In the genomic region with DNA sequence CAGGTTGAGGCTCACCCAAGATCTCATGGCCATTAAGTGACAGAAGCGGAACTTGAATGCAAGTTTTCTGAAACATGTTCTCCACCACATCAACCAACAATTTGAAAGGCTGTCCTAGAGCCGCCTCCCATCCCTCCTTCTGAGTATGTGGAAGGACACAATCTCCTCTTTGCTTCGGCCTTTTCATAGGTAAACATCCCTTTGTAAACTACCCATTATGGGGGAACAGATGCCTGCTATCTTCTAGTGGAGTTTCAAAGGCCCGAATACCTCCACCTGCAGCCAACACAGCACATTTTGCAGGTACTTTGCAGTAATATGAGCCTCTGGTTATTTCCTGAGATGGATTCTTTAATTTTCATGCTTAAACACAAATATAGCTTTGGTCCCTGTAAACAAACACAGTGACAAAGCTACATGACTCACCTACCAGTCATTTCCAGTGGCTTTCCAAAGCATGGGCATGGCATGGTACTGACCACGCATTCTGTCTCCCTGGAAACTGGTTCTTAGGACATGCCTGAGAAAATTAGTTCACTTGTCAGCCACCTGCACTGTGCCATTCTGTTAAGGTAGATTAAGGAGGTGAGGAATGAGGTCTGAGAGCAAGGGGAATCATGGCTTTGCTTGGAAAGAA, we compare ENCODE assay signal across 10 cellular contexts.
DNase-seq lines count a peak whose midpoint lies in the region; ATAC-seq, FAIRE-seq and TF ChIP-seq lines count a peak whose summit lies in the region.
"Had no signal": no experiment of that assay in that cellular context is flagged by ENCODE, and none has a peak within 500 bp of the region (broad histone marks: within the 10 kb centered on the region; RNA-seq: fewer than 3 reads in every experiment).

No MANE protein-coding gene starts in this region.

- no peaks in the 10 kb centered on the region for H3K9me3 Mint-ChIP-seq in activated CD4-positive, alpha-beta memory T cell treated with anti-CD3 and anti-CD28 coated beads, Interleukin-2, amount 10 ng/mL, durations not matched to agents 7 days and 5 days
- H3K9me3 Mint-ChIP-seq in T-helper 2 cell treated with Interferon-gamma antibody and Interleukin-4, amounts not matched to agents 5 μg/mL and 100 μg/mL, for 36 hours, result no peaks in the 10 kb centered on the region
- H3K9me3 Mint-ChIP-seq: CD4-positive, CD25-positive, alpha-beta regulatory T cell had no signal

- POLR2A ChIA-PET in A549 (lab: Yijun Ruan, JAX), result interaction anchor here (1.1 kb wide), 1 partner anchor 81 kb away, joined by 5 read pairs; no protein-coding TSS in a partner anchor
- POLR2A ChIA-PET in activated CD4-positive, alpha-beta memory T cell treated with anti-CD3 and anti-CD28 coated beads, Interleukin-2, amount 10 ng/mL, durations not matched to agents 7 days and 5 days (lab: Charles Lee), result no interaction called here

- TF ChIP-seq CTCF in A549 (IDR thresholded peaks at IDR 0.05) (no peak), foreskin keratinocyte (conservative IDR thresholded peaks at IDR 0.05) (no peak)

- DNase-seq in A549 (ENCODE audit: low read depth in 1 of 2, low spot score in 1 of 2) (peak; percentile 71 to 90), HK-2 (ENCODE audit: unreplicated experiment) (peak; percentile 8), SJSA1 (ENCODE audit: low read depth in 1 of 2, low spot score in 2 of 2) (peak; percentile 77 to 82), foreskin keratinocyte (peak; percentile 53 to 72), caudate nucleus (lab: John Stamatoyannopoulos, UW) (no peak), HuH-7 (ENCODE audit: low spot score) (no peak)
- DNase-seq in activated CD4-positive, alpha-beta memory T cell treated with anti-CD3 and anti-CD28 coated beads, Interleukin-2, amount 10 ng/mL, durations not matched to agents 7 days and 5 days, result no peak
- no peak for DNase-seq in T-helper 2 cell treated with Interferon-gamma antibody and Interleukin-4, amounts not matched to agents 5 μg/mL and 100 μg/mL, for 36 hours (ENCODE audit: low spot score)
- DNase-seq: CD4-positive, CD25-positive, alpha-beta regulatory T cell; erythroblast had no signal

- H3K9me3 ChIP-seq in A549 (no peaks in the 10 kb centered on the region), SJSA1 (replicated peaks) (no peaks in the 10 kb centered on the region)

- peaks cover 14% of the 10 kb centered on the region for H3K27me3 Mint-ChIP-seq in activated CD4-positive, alpha-beta memory T cell treated with anti-CD3 and anti-CD28 coated beads, Interleukin-2, amount 10 ng/mL, durations not matched to agents 7 days and 5 days
- peaks cover 20% of the 10 kb centered on the region for H3K27me3 Mint-ChIP-seq in T-helper 2 cell treated with Interferon-gamma antibody and Interleukin-4, amounts not matched to agents 5 μg/mL and 100 μg/mL, for 36 hours (ENCODE audit: low read depth)

- no peak overlapping the region for H3K27ac Mint-ChIP-seq in activated CD4-positive, alpha-beta memory T cell treated with anti-CD3 and anti-CD28 coated beads, Interleukin-2, amount 10 ng/mL, durations not matched to agents 7 days and 5 days
- no peak overlapping the region for H3K27ac Mint-ChIP-seq in T-helper 2 cell treated with Interferon-gamma antibody and Interleukin-4, amounts not matched to agents 5 μg/mL and 100 μg/mL, for 36 hours
- H3K27ac Mint-ChIP-seq: CD4-positive, CD25-positive, alpha-beta regulatory T cell had no signal

- 0 out of 5 replicates have a peak, but pooled peaks of 1 of the 2 experiments have one; percentile 14 for TF ChIP-seq RAD21 in A549 (conservative IDR thresholded peaks at IDR 0.05 in 1 of 2, IDR thresholded peaks at IDR 0.05 in 1 of 2)

- TF ChIP-seq EP300 in A549 (IDR thresholded peaks at IDR 0.05), result peak; percentile 26 to 32; a peak in 1 of 5 replicates

- H3K27me3 ChIP-seq in SJSA1 (replicated peaks) (no peaks in the 10 kb centered on the region), foreskin keratinocyte (no peaks in the 10 kb centered on the region)

- no peak overlapping the region for H3K4me3 Mint-ChIP-seq in activated CD4-positive, alpha-beta memory T cell treated with anti-CD3 and anti-CD28 coated beads, Interleukin-2, amount 10 ng/mL, durations not matched to agents 7 days and 5 days
- H3K4me3 Mint-ChIP-seq in T-helper 2 cell treated with Interferon-gamma antibody and Interleukin-4, amounts not matched to agents 5 μg/mL and 100 μg/mL, for 36 hours, result no peak overlapping the region
- H3K4me3 Mint-ChIP-seq: CD4-positive, CD25-positive, alpha-beta regulatory T cell had no signal

- no peaks in the 10 kb centered on the region for H3K4me1 Mint-ChIP-seq in activated CD4-positive, alpha-beta memory T cell treated with anti-CD3 and anti-CD28 coated beads, Interleukin-2, amount 10 ng/mL, durations not matched to agents 7 days and 5 days
- H3K4me1 Mint-ChIP-seq in T-helper 2 cell treated with Interferon-gamma antibody and Interleukin-4, amounts not matched to agents 5 μg/mL and 100 μg/mL, for 36 hours (ENCODE audit: low read depth), result no peaks in the 10 kb centered on the region
- H3K4me1 Mint-ChIP-seq: CD4-positive, CD25-positive, alpha-beta regulatory T cell had no signal

- peak; percentile 98 for FAIRE-seq in A549 (lab: Jason Lieb, UNC)

- no peaks in the 10 kb centered on the region for H3K36me3 Mint-ChIP-seq in activated CD4-positive, alpha-beta memory T cell treated with anti-CD3 and anti-CD28 coated beads, Interleukin-2, amount 10 ng/mL, durations not matched to agents 7 days and 5 days (ENCODE audit: low read depth)
- no peaks in the 10 kb centered on the region for H3K36me3 Mint-ChIP-seq in T-helper 2 cell treated with Interferon-gamma antibody and Interleukin-4, amounts not matched to agents 5 μg/mL and 100 μg/mL, for 36 hours (ENCODE audit: low read depth)
- H3K36me3 Mint-ChIP-seq: CD4-positive, CD25-positive, alpha-beta regulatory T cell had no signal

- H3K36me3 ChIP-seq in SJSA1, result no peaks in the 10 kb centered on the region

- CTCF ChIA-PET in A549 (lab: Yijun Ruan, JAX), result interaction anchor here (1.0 to 3.4 kb wide), 4 partner anchors 9 to 95 kb away, joined by 4 to 16 read pairs (median 10); no protein-coding TSS in a partner anchor
- CTCF ChIA-PET in activated CD4-positive, alpha-beta memory T cell treated with anti-CD3 and anti-CD28 coated beads, Interleukin-2, amount 10 ng/mL, durations not matched to agents 7 days and 5 days (lab: Charles Lee), result no interaction called here

- TF ChIP-seq POLR2A in A549 (IDR thresholded peaks at IDR 0.05; ENCODE audit: low read length), result no peak

- H3K4me2 ChIP-seq in A549, result peak overlapping the region; percentile 51

- H3K4me3 ChIP-seq in A549, result no peak overlapping the region
- H3K4me3 ChIP-seq in SJSA1, result no peak overlapping the region

- 31% methylated on average over 5 of the region's 5 CpGs for WGBS in A549 (ENCODE audit: missing lambda C conversion rate)

- H3K27ac ChIP-seq in A549, result peak overlapping the region; percentile 75 to 86
- peak overlapping the region; percentile 75 for H3K27ac ChIP-seq in SJSA1
- peak overlapping the region; percentile 47 for H3K27ac ChIP-seq in foreskin keratinocyte
- no peak overlapping the region for H3K27ac ChIP-seq in caudate nucleus (ENCODE audit: low read depth, low read length)

- ATAC-seq in A549 (peak; percentile 76 to 82; a peak in 5 of 6 replicates), foreskin keratinocyte (peak; percentile 44)

- H3K4me1 ChIP-seq in A549 (peaks cover 55% of the 10 kb centered on the region), SJSA1 (replicated peaks) (peaks cover 63% of the 10 kb centered on the region), foreskin keratinocyte (peaks cover 47% of the 10 kb centered on the region)

TF ChIP-seq in A549, 52 proteins besides CTCF, POLR2A, EP300 and RAD21:
- TF ChIP-seq MYC (IDR thresholded peaks at IDR 0.05; ENCODE audit: borderline replicate concordance, low read length) (0 out of 2 replicates have a peak, but pooled peaks have one; percentile 49), NPAS2 (CRISPR knock-in tag; IDR thresholded peaks at IDR 0.05; ENCODE audit: borderline replicate concordance) (no peak), JUN (IDR thresholded peaks at IDR 0.05) (peak; percentile 45 to 58; a peak in 1 of 5 replicates), FOSB (CRISPR knock-in tag; IDR thresholded peaks at IDR 0.05) (no peak), MAZ (IDR thresholded peaks at IDR 0.05; ENCODE audit: borderline replicate concordance, low read depth, low read length) (no peak), JUNB (IDR thresholded peaks at IDR 0.05) (peak; percentile 72), GATA3 (IDR thresholded peaks at IDR 0.05; ENCODE audit: borderline replicate concordance) (peak; percentile 68; the same call in 1 of the 2 replicates), NR3C1 (IDR thresholded peaks at IDR 0.05) (no peak), MAFK (IDR thresholded peaks at IDR 0.05; ENCODE audit: partially characterized antibody) (peak; percentile 23), FOSL2 (IDR thresholded peaks at IDR 0.05) (peak; percentile 64), FOSL2 (CRISPR knock-in tag; IDR thresholded peaks at IDR 0.05) (peak; percentile 90)
- TF ChIP-seq, protein P1, sequence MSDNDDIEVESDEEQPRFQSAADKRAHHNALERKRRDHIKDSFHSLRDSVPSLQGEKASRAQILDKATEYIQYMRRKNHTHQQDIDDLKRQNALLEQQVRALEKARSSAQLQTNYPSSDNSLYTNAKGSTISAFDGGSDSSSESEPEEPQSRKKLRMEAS (IDR thresholded peaks at IDR 0.05), result peak; percentile 90
- TF ChIP-seq, protein P2, sequence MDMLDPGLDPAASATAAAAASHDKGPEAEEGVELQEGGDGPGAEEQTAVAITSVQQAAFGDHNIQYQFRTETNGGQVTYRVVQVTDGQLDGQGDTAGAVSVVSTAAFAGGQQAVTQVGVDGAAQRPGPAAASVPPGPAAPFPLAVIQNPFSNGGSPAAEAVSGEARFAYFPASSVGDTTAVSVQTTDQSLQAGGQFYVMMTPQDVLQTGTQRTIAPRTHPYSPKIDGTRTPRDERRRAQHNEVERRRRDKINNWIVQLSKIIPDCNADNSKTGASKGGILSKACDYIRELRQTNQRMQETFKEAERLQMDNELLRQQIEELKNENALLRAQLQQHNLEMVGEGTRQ (IDR thresholded peaks at IDR 0.05), result no peak
- TF ChIP-seq, protein P3, sequence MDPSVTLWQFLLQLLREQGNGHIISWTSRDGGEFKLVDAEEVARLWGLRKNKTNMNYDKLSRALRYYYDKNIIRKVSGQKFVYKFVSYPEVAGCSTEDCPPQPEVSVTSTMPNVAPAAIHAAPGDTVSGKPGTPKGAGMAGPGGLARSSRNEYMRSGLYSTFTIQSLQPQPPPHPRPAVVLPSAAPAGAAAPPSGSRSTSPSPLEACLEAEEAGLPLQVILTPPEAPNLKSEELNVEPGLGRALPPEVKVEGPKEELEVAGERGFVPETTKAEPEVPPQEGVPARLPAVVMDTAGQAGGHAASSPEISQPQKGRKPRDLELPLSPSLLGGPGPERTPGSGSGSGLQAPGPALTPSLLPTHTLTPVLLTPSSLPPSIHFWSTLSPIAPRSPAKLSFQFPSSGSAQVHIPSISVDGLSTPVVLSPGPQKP (IDR thresholded peaks at IDR 0.05; ENCODE audit: low read depth, low read length), result no peak
TF ChIP-seq in A549: peak in this region for 7.

Comparison
In these comparisons a context has a peak if more than half of its experiments do, and no peak if none do; other contexts are left out.
1. DNase-seq: peak in A549 (2 of 2), HK-2 (single experiment), SJSA1 (2 of 2) and foreskin keratinocyte (2 of 2); none in activated CD4-positive, alpha-beta memory T cell treated with anti-CD3 and anti-CD28 coated beads, Interleukin-2, amount 10 ng/mL, durations not matched to agents 7 days and 5 days (single experiment), T-helper 2 cell treated with Interferon-gamma antibody and Interleukin-4, amounts not matched to agents 5 μg/mL and 100 μg/mL, for 36 hours (single experiment), caudate nucleus (0 of 61) and HuH-7 (single experiment).